ENCODE assay signal across 18 cellular contexts in the genomic region with DNA sequence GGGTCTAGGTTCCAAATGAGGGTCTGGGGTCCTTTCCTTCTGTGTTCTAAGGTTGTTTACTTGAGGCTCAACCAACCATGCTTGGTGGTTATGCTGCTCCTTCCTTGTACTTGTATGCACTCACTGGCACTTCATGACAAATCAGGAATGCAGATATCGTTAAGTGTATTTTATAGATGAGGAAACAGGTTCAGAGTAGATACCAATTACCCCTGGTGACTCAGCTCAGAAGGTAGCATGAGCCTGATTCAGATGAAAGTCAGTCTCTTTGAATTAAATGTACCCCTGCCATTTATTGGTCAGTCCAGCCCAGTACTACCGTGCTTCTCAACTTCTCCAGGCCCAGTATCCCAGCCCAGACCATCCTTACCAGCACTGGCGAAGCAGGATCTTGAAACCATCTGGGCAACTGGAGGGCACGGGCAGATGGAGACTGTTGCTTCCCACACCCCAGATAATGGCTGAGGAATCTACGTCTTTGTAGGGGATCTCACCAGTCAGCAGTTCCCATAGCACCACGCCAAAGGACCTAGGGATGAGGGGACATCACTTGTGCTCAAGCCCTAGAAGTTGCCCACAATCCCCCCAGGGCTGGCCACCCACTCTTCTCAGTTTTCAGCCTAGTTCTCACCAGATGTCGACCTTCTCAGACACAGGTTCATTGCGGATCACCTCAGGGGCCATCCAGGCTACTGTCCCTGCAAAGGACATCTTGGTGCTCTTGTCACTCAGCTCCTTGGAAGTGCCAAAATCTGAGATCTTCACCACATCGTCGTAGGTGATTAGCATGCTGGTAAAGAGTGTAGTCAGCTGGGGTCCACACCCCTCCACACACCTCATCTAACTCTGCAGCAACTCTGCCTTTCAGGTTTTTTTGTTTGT. TPM values are rescaled to one million over a fixed set of nuclear protein-coding genes. Genes with fewer than 3 reads are reported as not detected.
DNase-seq lines count a peak whose midpoint lies in the region; ATAC-seq, FAIRE-seq and TF ChIP-seq lines count a peak whose summit lies in the region.
"Had no signal": no experiment of that assay in that cellular context is flagged by ENCODE, and none has a peak within 500 bp of the region (broad histone marks: within the 10 kb centered on the region; RNA-seq: fewer than 3 reads in every experiment).

No MANE protein-coding gene starts in this region.

- H3K9me3 Mint-ChIP-seq in activated CD4-positive, alpha-beta T cell treated with anti-CD3 and anti-CD28 coated beads, Interleukin-2, amount 10 ng/mL, durations not matched to agents 7 days and 5 days: no peaks in the 10 kb centered on the region

- TF ChIP-seq POLR2A in H1 (IDR thresholded peaks at IDR 0.05; ENCODE audit: control extremely low read depth in 1 of 2, low read depth in 2 of 2, low read length in 2 of 2) (peak in 1 of 2 experiments; percentile 41; a peak in 1 of 3 replicates), GM12892 (IDR thresholded peaks at IDR 0.05; ENCODE audit: low read depth, low read length) (no peak; the same call in 1 of the 2 replicates)

- H3K9me3 ChIP-seq in PC-3 (ENCODE audit: low read length): no peaks in the 10 kb centered on the region
- H3K9me3 ChIP-seq in H1 (ENCODE audit: insufficient read depth in 2 of 2, low read depth in 1 of 2, low read length in 1 of 2): no peaks in the 10 kb centered on the region
- no peaks in the 10 kb centered on the region for H3K9me3 ChIP-seq in neutrophil
- H3K9me3 ChIP-seq: SJSA1 had no signal

- no peaks in the 10 kb centered on the region for H3K27me3 Mint-ChIP-seq in activated CD4-positive, alpha-beta T cell treated with anti-CD3 and anti-CD28 coated beads, Interleukin-2, amount 10 ng/mL, durations not matched to agents 7 days and 5 days

- H2BK20ac ChIP-seq in H1 (ENCODE audit: low read length): no peak overlapping the region

- no peak overlapping the region for H3K4me3 Mint-ChIP-seq in activated CD4-positive, alpha-beta T cell treated with anti-CD3 and anti-CD28 coated beads, Interleukin-2, amount 10 ng/mL, durations not matched to agents 7 days and 5 days

- H3K27ac ChIP-seq in PC-3 (ENCODE audit: low read length) (no peak overlapping the region), H1 (ENCODE audit: low read depth, low read length) (no peak overlapping the region), neutrophil (peak overlapping the region; percentile 2)
- H3K27ac ChIP-seq: SJSA1 had no signal

- H3K4me1 ChIP-seq in PC-3 (ENCODE audit: insufficient read depth, low read length): no peaks in the 10 kb centered on the region
- H3K4me1 ChIP-seq in H1 (replicated peaks in 1 of 4; ENCODE audit: control insufficient read depth in 3 of 4, insufficient read depth in 4 of 4, low read length in 3 of 4): peaks cover 0 to 5% (median under 1%) of the 10 kb centered on the region in 4 experiments; a peak in 3 of 7 replicates
- H3K4me1 ChIP-seq in neutrophil (ENCODE audit: control insufficient read depth in 1 of 2, insufficient read depth in 1 of 2, low read depth in 1 of 2, low read length in 1 of 2): no peaks in the 10 kb centered on the region

- CTCF ChIA-PET in activated CD4-positive, alpha-beta T cell treated with anti-CD3 and anti-CD28 coated beads, Interleukin-2, amount 10 ng/mL, durations not matched to agents 7 days and 5 days (lab: Charles Lee): no interaction called here
- CTCF ChIA-PET in PC-3 (lab: Charles Lee) (no interaction called here), H1 (lab: Charles Lee; ENCODE audit: partially characterized antibody) (interaction anchor here (0.6 to 9.0 kb wide), 4 partner anchors 19 to 64 kb away, joined by 3 to 105 read pairs (median 12); partner anchors contain the start of gene NPFF)

- H3K23me2 ChIP-seq in H1 (ENCODE audit: low read depth, low read length): no peaks in the 10 kb centered on the region

- no peak overlapping the region for H4K8ac ChIP-seq in H1 (ENCODE audit: extremely low read depth, insufficient read depth, low read length)

- no peak overlapping the region for H2BK12ac ChIP-seq in H1 (ENCODE audit: low read depth, low read length)

- POLR2A ChIA-PET in activated CD4-positive, alpha-beta T cell treated with anti-CD3 and anti-CD28 coated beads, Interleukin-2, amount 10 ng/mL, durations not matched to agents 7 days and 5 days (lab: Charles Lee): no interaction called here
- POLR2A ChIA-PET in PC-3 (lab: Charles Lee; ENCODE audit: unreplicated experiment) (no interaction called here), H1 (lab: Charles Lee; ENCODE audit: partially characterized antibody) (interaction anchor here (57.6 to 67.0 kb wide), 2 partner anchors 9 to 17 kb away, joined by 3397 read pairs; partner anchors contain the start of genes MAP3K12, NPFF, PCBP2 and PRR13)

- peaks cover 16% of the 10 kb centered on the region for H3F3A ChIP-seq in PC-3 (ENCODE audit: low read length, unreplicated experiment)

- H3K56ac ChIP-seq in H1 (replicated peaks; ENCODE audit: insufficient read length, low read depth, low read length): no peak overlapping the region

- H4K91ac ChIP-seq in H1 (replicated peaks; ENCODE audit: insufficient read length, low read length): no peak overlapping the region

- no TSS peak for BruUV-seq in PC-3 (replicated peaks; lab: Mats Ljungman, UMichigan)

- H3K79me2 ChIP-seq in PC-3 (ENCODE audit: low read length): no peaks in the 10 kb centered on the region
- no peaks in the 10 kb centered on the region for H3K79me2 ChIP-seq in H1 (ENCODE audit: control insufficient read depth in 1 of 2, insufficient read depth in 2 of 2, low read length in 2 of 2)

- no peak for TF ChIP-seq EP300 in H1 (IDR thresholded peaks at IDR 0.05; ENCODE audit: borderline replicate concordance in 1 of 2, low read depth in 2 of 2, low read length in 2 of 2)

- no peaks in the 10 kb centered on the region for H3K27me3 ChIP-seq in PC-3 (ENCODE audit: low read length)
- H3K27me3 ChIP-seq in H1 (replicated peaks in 1 of 4; ENCODE audit: control insufficient read depth in 3 of 4, extremely low read depth in 1 of 4, insufficient read depth in 3 of 4, low read length in 3 of 4): no peaks in the 10 kb centered on the region
- H3K27me3 ChIP-seq in neutrophil: no peaks in the 10 kb centered on the region
- H3K27me3 ChIP-seq: SJSA1 had no signal

- no peak overlapping the region for H4K5ac ChIP-seq in H1 (ENCODE audit: insufficient read length, low read depth, low read length)

- no peak for TF ChIP-seq CTCF in PC-3 (conservative IDR thresholded peaks at IDR 0.05; ENCODE audit: low read depth, low read length)
- TF ChIP-seq CTCF in H1 (IDR thresholded peaks at IDR 0.05; ENCODE audit: control extremely low read depth in 1 of 3, insufficient read depth in 1 of 3, low read depth in 1 of 3, low read length in 3 of 3): no peak
- TF ChIP-seq CTCF in neutrophil (IDR thresholded peaks at IDR 0.05): no peak

- no peak for DNase-seq in activated CD4-positive, alpha-beta T cell treated with anti-CD3 and anti-CD28 coated beads, Interleukin-2, amount 10 ng/mL, durations not matched to agents 7 days and 5 days
- no peak for DNase-seq in activated CD4-positive, alpha-beta T cell treated with anti-CD3 and anti-CD28 coated beads for 1 hour
- DNase-seq in PC-3: peak; percentile 54
- DNase-seq in H1 (ENCODE audit: low read depth in 1 of 2, low spot score in 2 of 2): no peak
- no peak for DNase-seq in NCI-H146 (lab: John Stamatoyannopoulos, UW)
- DNase-seq in GM12892 (ENCODE audit: insufficient read length): no peak
- DNase-seq in cerebellum (ENCODE audit: low spot score): no peak
- DNase-seq: activated CD4-positive, CD25-positive, alpha-beta regulatory T cell; activated naive CD4-positive, alpha-beta T cell treated with Interleukin-2 at 50 U/mL for 16 hours; Karpas-422; NCI-H2081 had no signal

- no peak overlapping the region for H3K14ac ChIP-seq in H1 (ENCODE audit: insufficient read length)

- H3K4me2 ChIP-seq in PC-3 (ENCODE audit: low read length): no peak overlapping the region
- H3K4me2 ChIP-seq in H1 (ENCODE audit: insufficient read depth in 1 of 2, low read depth in 2 of 2, low read length in 2 of 2): no peak overlapping the region

- H3K9ac ChIP-seq in PC-3 (ENCODE audit: low read length): no peak overlapping the region
- H3K9ac ChIP-seq in H1 (replicated peaks in 1 of 4; ENCODE audit: extremely low read depth in 1 of 4, low read depth in 3 of 4, low read length in 3 of 4): no peak overlapping the region

- H3K9me2 ChIP-seq in PC-3 (replicated peaks; ENCODE audit: low read length): no peaks in the 10 kb centered on the region

- intact Hi-C loops in PC-3 (cut with micrococcal nuclease): no loop called here

- no peaks in the 10 kb centered on the region for H3K79me1 ChIP-seq in H1 (ENCODE audit: low read depth, low read length)

- 90% methylated on average over 10 of the region's 10 CpGs; no CpG with 5 or more reads in 1 of the 2 experiments for WGBS in H1 (ENCODE audit: extremely low coverage in 1 of 2, insufficient coverage in 1 of 2, insufficient read length in 1 of 2, insufficient replicate concordance in 2 of 2, low coverage in 1 of 2, low lambda C conversion rate in 2 of 2, missing lambda C conversion rate in 1 of 2), 2 experiments

- no peak overlapping the region for H2AK5ac ChIP-seq in H1 (ENCODE audit: low read depth, low read length)

- H4K20me1 ChIP-seq in PC-3 (ENCODE audit: low read length) (peaks cover 15% of the 10 kb centered on the region; the same call in 1 of the 2 replicates), H1 (replicated peaks in 1 of 2; ENCODE audit: control insufficient read depth in 1 of 2, insufficient read depth in 2 of 2, low read length in 2 of 2) (peaks cover 18 to 37% of the 10 kb centered on the region in 2 experiments)

- H3K18ac ChIP-seq in H1 (ENCODE audit: extremely low read depth, low read length): no peak overlapping the region

- H3K36me3 Mint-ChIP-seq in activated CD4-positive, alpha-beta T cell treated with anti-CD3 and anti-CD28 coated beads, Interleukin-2, amount 10 ng/mL, durations not matched to agents 7 days and 5 days (ENCODE audit: low read depth): peaks cover 35% of the 10 kb centered on the region

- H3K4me3 ChIP-seq in PC-3 (ENCODE audit: low read length) (no peak overlapping the region), H1 (ENCODE audit: extremely low read depth in 1 of 4, insufficient read depth in 2 of 4, low read depth in 3 of 4, low read length in 4 of 4) (no peak overlapping the region), neutrophil (ENCODE audit: low read depth in 1 of 2, low read length in 1 of 2) (no peak overlapping the region)
- H3K4me3 ChIP-seq: SJSA1, skin epidermis had no signal

- peaks cover 35% of the 10 kb centered on the region for H3K36me3 ChIP-seq in PC-3 (ENCODE audit: low read depth, low read length)
- peaks cover 8 to 58% (median 28%) of the 10 kb centered on the region in 4 experiments; a peak in 7 of 8 replicates for H3K36me3 ChIP-seq in H1 (ENCODE audit: control insufficient read depth in 2 of 4, insufficient read depth in 4 of 4, low read length in 3 of 4)
- peaks cover 75% of the 10 kb centered on the region for H3K36me3 ChIP-seq in neutrophil

- peak; percentile 33 for ATAC-seq in PC-3

- no peak overlapping the region for H2BK120ac ChIP-seq in H1 (replicated peaks; ENCODE audit: low read depth, low read length)

- H2BK5ac ChIP-seq in H1 (ENCODE audit: low read depth, low read length): no peak overlapping the region

- FAIRE-seq in H1 (lab: Jason Lieb, UNC): peak; percentile 13
- FAIRE-seq in GM12892 (lab: Jason Lieb, UNC): no peak
- FAIRE-seq: A204.1, colon, D721Med had no signal

- no peak for TF ChIP-seq RAD21 in H1 (IDR thresholded peaks at IDR 0.05 in 1 of 2, conservative IDR thresholded peaks at IDR 0.05 in 1 of 2; ENCODE audit: low read depth in 2 of 2, low read length in 2 of 2)

- H3K4ac ChIP-seq in H1 (replicated peaks; ENCODE audit: insufficient read length, low read depth, low read length): no peak overlapping the region

- H2AFZ ChIP-seq in PC-3 (ENCODE audit: low read length): no peak overlapping the region
- no peak overlapping the region for H2AFZ ChIP-seq in H1 (ENCODE audit: low read length)

- no peak overlapping the region for H3K23ac ChIP-seq in H1 (ENCODE audit: insufficient read length)

- no peak overlapping the region for H2BK15ac ChIP-seq in H1 (ENCODE audit: low read length)

- H3K4me1 Mint-ChIP-seq in activated CD4-positive, alpha-beta T cell treated with anti-CD3 and anti-CD28 coated beads, Interleukin-2, amount 10 ng/mL, durations not matched to agents 7 days and 5 days: no peaks in the 10 kb centered on the region

- H3K27ac Mint-ChIP-seq in activated CD4-positive, alpha-beta T cell treated with anti-CD3 and anti-CD28 coated beads, Interleukin-2, amount 10 ng/mL, durations not matched to agents 7 days and 5 days: peak overlapping the region; percentile 11

RNA-seq across cellular contexts. Expression of gene MAP3K12, which starts 14.3 kb away (rescaled TPM):
- 10 to 100 TPM; 26.0 to 26.1 TPM for total RNA-seq in activated CD4-positive, alpha-beta T cell treated with anti-CD3 and anti-CD28 coated beads, Interleukin-2, amount 10 ng/mL, durations not matched to agents 7 days and 5 days
- total RNA-seq in PC-3 (2014; rRNA removed): 8.5 and 9.6 TPM in 2 replicates
- 21.4 and 23.4 TPM in 2 replicates for total RNA-seq in H1 (2021; fragmentation: NEBNext Ultra II Directional; extraction: Animal tissue kit (Norgen Biotek cat#: 25700))
- polyA plus RNA-seq in H1 (2011; rRNA removed): 42.7 and 54.1 TPM in 2 replicates
- 37.7 TPM for polyA plus RNA-seq in H1 (2011; cell fraction: cytosol; rRNA removed)
- 232 TPM for polyA plus RNA-seq in H1 (2011; cell fraction: nucleus; rRNA removed)
- 31.0 to 35.0 TPM (median 33.4 TPM) in 4 replicates for polyA plus RNA-seq in H1 (2012, experiment 1 of 2)
- polyA plus RNA-seq in H1 (2012, experiment 2 of 2): 14.6 TPM
- polyA plus RNA-seq in H1 (2013, experiment 1 of 2): 20.2 TPM
- polyA plus RNA-seq in H1 (2013, experiment 2 of 2): 15.6 TPM
- 28.1 and 35.5 TPM in 2 replicates for polyA minus RNA-seq in H1 (2011; rRNA and poly(A)+ RNA removed)
- 16.5 TPM for polyA minus RNA-seq in H1 (2011; cell fraction: cytosol; rRNA and poly(A)+ RNA removed)
- 48.2 TPM for polyA minus RNA-seq in H1 (2011; cell fraction: nucleus; rRNA and poly(A)+ RNA removed)
- polyA plus RNA-seq in GM12892 (2012; ENCODE audit: missing spikeins): 14.1 TPM
- 32.9 TPM for total RNA-seq in cerebellum

RNA-seq across cellular contexts. Expression of gene TARBP2, which starts 16.2 kb away (rescaled TPM):
- total RNA-seq in activated CD4-positive, alpha-beta T cell treated with anti-CD3 and anti-CD28 coated beads, Interleukin-2, amount 10 ng/mL, durations not matched to agents 7 days and 5 days: 10 to 100 TPM; 32.6 to 35.9 TPM
- total RNA-seq in PC-3 (2014; rRNA removed): 82.0 and 98.9 TPM in 2 replicates
- 66.1 and 69.9 TPM in 2 replicates for total RNA-seq in H1 (2021; fragmentation: NEBNext Ultra II Directional; extraction: Animal tissue kit (Norgen Biotek cat#: 25700))
- 122 and 135 TPM in 2 replicates for polyA plus RNA-seq in H1 (2011; rRNA removed)
- 116 TPM for polyA plus RNA-seq in H1 (2011; cell fraction: cytosol; rRNA removed)
- 195 TPM for polyA plus RNA-seq in H1 (2011; cell fraction: nucleus; rRNA removed)
- 62.0 to 84.4 TPM (median 79.7 TPM) in 4 replicates for polyA plus RNA-seq in H1 (2012, experiment 1 of 2)
- 104 TPM for polyA plus RNA-seq in H1 (2012, experiment 2 of 2)
- 41.8 TPM for polyA plus RNA-seq in H1 (2013, experiment 1 of 2)
- 36.4 TPM for polyA plus RNA-seq in H1 (2013, experiment 2 of 2)
- 42.1 and 48.2 TPM in 2 replicates for polyA minus RNA-seq in H1 (2011; rRNA and poly(A)+ RNA removed)
- polyA minus RNA-seq in H1 (2011; cell fraction: cytosol; rRNA and poly(A)+ RNA removed): 38.6 TPM
- polyA minus RNA-seq in H1 (2011; cell fraction: nucleus; rRNA and poly(A)+ RNA removed): 65.6 TPM
- 30.4 TPM for polyA plus RNA-seq in GM12892 (2012; ENCODE audit: missing spikeins)
- total RNA-seq in cerebellum: 26.4 TPM

RNA-seq across cellular contexts. Expression of gene NPFF, which starts 22.4 kb away (rescaled TPM):
- not detected for total RNA-seq in activated CD4-positive, alpha-beta T cell treated with anti-CD3 and anti-CD28 coated beads, Interleukin-2, amount 10 ng/mL, durations not matched to agents 7 days and 5 days
- total RNA-seq in PC-3 (2014; rRNA removed) (not detected in 2 replicates), cerebellum (not detected)
- 0.80 TPM in 1 of 2 replicates, not detected in the other for total RNA-seq in H1 (2021; fragmentation: NEBNext Ultra II Directional; extraction: Animal tissue kit (Norgen Biotek cat#: 25700))
- not detected in 2 replicates for polyA plus RNA-seq in H1 (2011; rRNA removed)
- polyA plus RNA-seq in H1 (2011; cell fraction: cytosol; rRNA removed): not detected
- polyA plus RNA-seq in H1 (2011; cell fraction: nucleus; rRNA removed): not detected
- 0.42 to 1.6 TPM (median 0.61 TPM) in 3 of 4 replicates, not detected in the other for polyA plus RNA-seq in H1 (2012, experiment 1 of 2)
- not detected for polyA plus RNA-seq in H1 (2012, experiment 2 of 2)
- polyA plus RNA-seq in H1 (2013, experiment 1 of 2): 0.36 TPM
- 0.50 TPM for polyA plus RNA-seq in H1 (2013, experiment 2 of 2)
- polyA minus RNA-seq in H1 (2011; rRNA and poly(A)+ RNA removed): not detected in 2 replicates
- polyA minus RNA-seq in H1 (2011; cell fraction: cytosol; rRNA and poly(A)+ RNA removed): not detected
- polyA minus RNA-seq in H1 (2011; cell fraction: nucleus; rRNA and poly(A)+ RNA removed): not detected
- polyA plus RNA-seq in GM12892 (2012; ENCODE audit: missing spikeins): not detected
- total RNA-seq: myocyte, SJSA1 had no signal

RNA-seq across cellular contexts. Expression of gene PCBP2, which starts 33.0 kb away (rescaled TPM):
- 100 to 1,000 TPM; 882 to 943 TPM for total RNA-seq in activated CD4-positive, alpha-beta T cell treated with anti-CD3 and anti-CD28 coated beads, Interleukin-2, amount 10 ng/mL, durations not matched to agents 7 days and 5 days
- total RNA-seq in PC-3 (2014; rRNA removed) (204 and 306 TPM in 2 replicates), cerebellum (280 TPM)
- 1,114 and 1,123 TPM in 2 replicates for total RNA-seq in H1 (2021; fragmentation: NEBNext Ultra II Directional; extraction: Animal tissue kit (Norgen Biotek cat#: 25700))
- polyA plus RNA-seq in H1 (2011; rRNA removed): 470 and 473 TPM in 2 replicates
- 420 TPM for polyA plus RNA-seq in H1 (2011; cell fraction: cytosol; rRNA removed)
- 526 TPM for polyA plus RNA-seq in H1 (2011; cell fraction: nucleus; rRNA removed)
- polyA plus RNA-seq in H1 (2012, experiment 1 of 2): 987 to 1,115 TPM (median 1,028 TPM) in 4 replicates
- polyA plus RNA-seq in H1 (2012, experiment 2 of 2): 1,117 TPM
- polyA plus RNA-seq in H1 (2013, experiment 1 of 2): 462 TPM
- 458 TPM for polyA plus RNA-seq in H1 (2013, experiment 2 of 2)
- polyA minus RNA-seq in H1 (2011; rRNA and poly(A)+ RNA removed): 887 and 924 TPM in 2 replicates
- polyA minus RNA-seq in H1 (2011; cell fraction: cytosol; rRNA and poly(A)+ RNA removed): 748 TPM
- polyA minus RNA-seq in H1 (2011; cell fraction: nucleus; rRNA and poly(A)+ RNA removed): 484 TPM
- 590 TPM for polyA plus RNA-seq in GM12892 (2012; ENCODE audit: missing spikeins)

RNA-seq across cellular contexts. Expression of gene PRR13, which starts 43.4 kb away (rescaled TPM):
- 100 to 1,000 TPM; 223 to 229 TPM for total RNA-seq in activated CD4-positive, alpha-beta T cell treated with anti-CD3 and anti-CD28 coated beads, Interleukin-2, amount 10 ng/mL, durations not matched to agents 7 days and 5 days
- total RNA-seq in PC-3 (2014; rRNA removed) (54.2 and 60.9 TPM in 2 replicates), cerebellum (6.2 TPM)
- 164 and 185 TPM in 2 replicates for total RNA-seq in H1 (2021; fragmentation: NEBNext Ultra II Directional; extraction: Animal tissue kit (Norgen Biotek cat#: 25700))
- polyA plus RNA-seq in H1 (2011; rRNA removed): 80.4 and 82.9 TPM in 2 replicates
- 86.1 TPM for polyA plus RNA-seq in H1 (2011; cell fraction: cytosol; rRNA removed)
- 58.7 TPM for polyA plus RNA-seq in H1 (2011; cell fraction: nucleus; rRNA removed)
- polyA plus RNA-seq in H1 (2012, experiment 1 of 2): 198 to 336 TPM (median 208 TPM) in 4 replicates
- 220 TPM for polyA plus RNA-seq in H1 (2012, experiment 2 of 2)
- 264 TPM for polyA plus RNA-seq in H1 (2013, experiment 1 of 2)
- 272 TPM for polyA plus RNA-seq in H1 (2013, experiment 2 of 2)
- 56.8 and 82.3 TPM in 2 replicates for polyA minus RNA-seq in H1 (2011; rRNA and poly(A)+ RNA removed)
- polyA minus RNA-seq in H1 (2011; cell fraction: cytosol; rRNA and poly(A)+ RNA removed): 56.5 TPM
- polyA minus RNA-seq in H1 (2011; cell fraction: nucleus; rRNA and poly(A)+ RNA removed): 35.3 TPM
- 227 TPM for polyA plus RNA-seq in GM12892 (2012; ENCODE audit: missing spikeins)
